11 cellular contexts compared by ENCODE assay signal in genomic region chr1:24203404-24203803, GRCh38. TPM values are rescaled to one million over a fixed set of nuclear protein-coding genes. Genes with fewer than 3 reads are reported as not detected.
A peak's percentile ranks its signal among the peaks of the same experiment; 100 is the strongest.
DNase-seq lines count a peak whose midpoint lies in the region; ATAC-seq and TF ChIP-seq lines count a peak whose summit lies in the region.
"Had no signal": no experiment of that assay in that cellular context is flagged by ENCODE, and none has a peak within 500 bp of the region (broad histone marks: within the 10 kb centered on the region; RNA-seq: fewer than 3 reads in every experiment).

No MANE protein-coding gene starts in this region.

- no peak for TF ChIP-seq POLR2A in GM18505 (IDR thresholded peaks at IDR 0.05; ENCODE audit: borderline replicate concordance, extremely low read depth, insufficient read depth, insufficient read length)

- no peaks in the 10 kb centered on the region for H4K20me1 ChIP-seq in DOHH2 (ENCODE audit: control insufficient read depth, insufficient read depth, low read depth, low read length)

- DNase-seq in HPDE6-E6E7 (ENCODE audit: extremely low spot score) = peak; percentile 77
- DNase-seq in epithelial cell of esophagus (ENCODE audit: low read depth) = peak; percentile 86
- no peak for DNase-seq in SK-N-DZ (ENCODE audit: low spot score)
- DNase-seq in AG08395 (ENCODE audit: low spot score) = no peak
- DNase-seq in NCI-H345 treated with DMSO at 0.1 percent for 48 hours (lab: John Stamatoyannopoulos, UW; ENCODE audit: unreplicated experiment) = no peak
- DNase-seq: activated CD8-positive, alpha-beta memory T cell treated with anti-CD3 and anti-CD28 coated beads, Interleukin-2, amount 50 U/mL, for 48 hours; cortex of kidney had no signal

- TF ChIP-seq CTCF in DOHH2 (IDR thresholded peaks at IDR 0.05; ENCODE audit: low read depth, low read length, poor library complexity, severe bottlenecking) (no peak), epithelial cell of esophagus (IDR thresholded peaks at IDR 0.05; ENCODE audit: insufficient read depth, low read depth, low read length, missing control alignments) (peak; percentile 33)

- H3K9me2 ChIP-seq in DOHH2 (replicated peaks; ENCODE audit: control insufficient read depth, low read length) = no peaks in the 10 kb centered on the region

- peak overlapping the region; percentile 32; the same call in 1 of the 2 replicates for H3K4me3 ChIP-seq in DOHH2 (ENCODE audit: low read length)
- H3K4me3 ChIP-seq in epithelial cell of esophagus (ENCODE audit: low read length) = no peak overlapping the region

- peak overlapping the region; percentile 54 for H3K4me2 ChIP-seq in DOHH2 (ENCODE audit: low read length)

- peaks cover 8% of the 10 kb centered on the region for H3K79me2 ChIP-seq in DOHH2 (ENCODE audit: control insufficient read depth, low read length)

- ATAC-seq in GM19397 (IDR thresholded peaks at IDR 0.05; ENCODE audit: unreplicated experiment) (peak; percentile 55), GM18505 (IDR thresholded peaks at IDR 0.05; ENCODE audit: unreplicated experiment) (no peak)
- ATAC-seq: Panc1 had no signal

- H3K9me3 ChIP-seq in DOHH2 (ENCODE audit: control insufficient read depth, insufficient read depth, low read length) = no peaks in the 10 kb centered on the region

- H3F3A ChIP-seq in DOHH2 (ENCODE audit: control insufficient read depth, insufficient read depth) = no peaks in the 10 kb centered on the region; the same call in 1 of the 2 replicates

- H3K4me1 ChIP-seq in DOHH2 (ENCODE audit: control insufficient read depth, low read length) = peaks cover 56% of the 10 kb centered on the region

- H3K27me3 ChIP-seq in DOHH2 (ENCODE audit: control insufficient read depth, low read length) = no peaks in the 10 kb centered on the region

- H3K36me3 ChIP-seq in DOHH2 (ENCODE audit: control insufficient read depth, low read length) = peaks cover 8% of the 10 kb centered on the region

- peak overlapping the region; percentile 36 for H3K27ac ChIP-seq in DOHH2 (ENCODE audit: low read depth, low read length)

RNA-seq across cellular contexts. Expression of gene IFNLR1, which starts 16.3 kb away (rescaled TPM):
- not detected in 2 replicates for polyA plus RNA-seq in SK-N-DZ (2014; cell fraction: cytosol; rRNA removed)
- 0.05 TPM in 1 of 2 replicates, not detected in the other for polyA plus RNA-seq in SK-N-DZ (2014; cell fraction: nucleus; rRNA removed)

Comparison
In these comparisons a context has a peak if more than half of its experiments do, and no peak if none do; other contexts are left out.
1. DNase-seq: peak in HPDE6-E6E7 (single experiment) and epithelial cell of esophagus (single experiment); none in SK-N-DZ (single experiment), AG08395 (single experiment) and NCI-H345 treated with DMSO at 0.1 percent for 48 hours (single experiment).